ENCODE assay signal across 1 cellular context in the genomic region with DNA sequence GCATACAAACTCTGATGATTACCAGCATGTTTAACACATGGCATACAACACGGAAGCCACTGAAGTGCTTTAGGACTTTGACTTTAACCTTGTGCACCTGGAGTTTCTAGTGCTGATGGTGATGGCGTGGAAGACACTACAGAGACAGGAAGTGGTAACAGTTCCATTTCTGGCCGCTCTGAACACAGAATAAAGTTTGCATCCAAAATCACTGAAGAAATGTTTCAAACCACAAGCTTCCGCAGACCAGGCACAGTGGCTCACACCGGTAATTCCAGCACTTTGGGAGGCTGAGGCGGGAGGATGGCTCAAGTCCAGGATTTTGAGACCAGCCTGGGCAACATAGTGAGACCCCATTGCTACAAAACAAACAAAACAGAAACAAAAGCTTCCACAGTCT.
TF ChIP-seq lines count a peak whose summit lies in the region.

No MANE protein-coding gene starts in this region.

TF ChIP-seq in K562, 482 proteins besides CTCF, POLR2A, EP300 and RAD21 (continued from another document):
- TF ChIP-seq, protein P1, sequence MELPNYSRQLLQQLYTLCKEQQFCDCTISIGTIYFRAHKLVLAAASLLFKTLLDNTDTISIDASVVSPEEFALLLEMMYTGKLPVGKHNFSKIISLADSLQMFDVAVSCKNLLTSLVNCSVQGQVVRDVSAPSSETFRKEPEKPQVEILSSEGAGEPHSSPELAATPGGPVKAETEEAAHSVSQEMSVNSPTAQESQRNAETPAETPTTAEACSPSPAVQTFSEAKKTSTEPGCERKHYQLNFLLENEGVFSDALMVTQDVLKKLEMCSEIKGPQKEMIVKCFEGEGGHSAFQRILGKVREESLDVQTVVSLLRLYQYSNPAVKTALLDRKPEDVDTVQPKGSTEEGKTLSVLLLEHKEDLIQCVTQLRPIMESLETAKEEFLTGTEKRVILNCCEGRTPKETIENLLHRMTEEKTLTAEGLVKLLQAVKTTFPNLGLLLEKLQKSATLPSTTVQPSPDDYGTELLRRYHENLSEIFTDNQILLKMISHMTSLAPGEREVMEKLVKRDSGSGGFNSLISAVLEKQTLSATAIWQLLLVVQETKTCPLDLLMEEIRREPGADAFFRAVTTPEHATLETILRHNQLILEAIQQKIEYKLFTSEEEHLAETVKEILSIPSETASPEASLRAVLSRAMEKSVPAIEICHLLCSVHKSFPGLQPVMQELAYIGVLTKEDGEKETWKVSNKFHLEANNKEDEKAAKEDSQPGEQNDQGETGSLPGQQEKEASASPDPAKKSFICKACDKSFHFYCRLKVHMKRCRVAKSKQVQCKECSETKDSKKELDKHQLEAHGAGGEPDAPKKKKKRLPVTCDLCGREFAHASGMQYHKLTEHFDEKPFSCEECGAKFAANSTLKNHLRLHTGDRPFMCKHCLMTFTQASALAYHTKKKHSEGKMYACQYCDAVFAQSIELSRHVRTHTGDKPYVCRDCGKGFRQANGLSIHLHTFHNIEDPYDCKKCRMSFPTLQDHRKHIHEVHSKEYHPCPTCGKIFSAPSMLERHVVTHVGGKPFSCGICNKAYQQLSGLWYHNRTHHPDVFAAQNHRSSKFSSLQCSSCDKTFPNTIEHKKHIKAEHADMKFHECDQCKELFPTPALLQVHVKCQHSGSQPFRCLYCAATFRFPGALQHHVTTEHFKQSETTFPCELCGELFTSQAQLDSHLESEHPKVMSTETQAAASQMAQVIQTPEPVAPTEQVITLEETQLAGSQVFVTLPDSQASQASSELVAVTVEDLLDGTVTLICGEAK (IDR thresholded peaks at IDR 0.05), result peak; percentile 42; the same call in 1 of the 2 replicates
- TF ChIP-seq, protein P1 (CRISPR knock-in tag; IDR thresholded peaks at IDR 0.05), result no peak
- TF ChIP-seq ZNF121 (CRISPR knock-in tag; conservative IDR thresholded peaks at IDR 0.05), result peak; percentile 80
TF ChIP-seq in K562: peak in this region for 3.
